ENCODE assay signal across 8 cellular contexts in genomic region chr1:113978863-113979702, GRCh38. TPM values are rescaled to one million over a fixed set of nuclear protein-coding genes. Genes with fewer than 3 reads are reported as not detected.
DNase-seq lines count a peak whose midpoint lies in the region; ATAC-seq and TF ChIP-seq lines count a peak whose summit lies in the region.

Gene OLFML3, plus strand, starts transcription at chr1:113979474. Its CDS starts 43 bp downstream, at chr1:113979517.

- POLR2A ChIA-PET in activated CD4-positive, alpha-beta memory T cell treated with anti-CD3 and anti-CD28 coated beads, Interleukin-2, amount 10 ng/mL, durations not matched to agents 7 days and 5 days (lab: Charles Lee) = interaction anchor here (0.7 to 0.8 kb wide), 2 partner anchors 49 to 255 kb away, joined by 3 read pairs; no protein-coding TSS in a partner anchor

- ATAC-seq in HG02798 (IDR thresholded peaks at IDR 0.05; ENCODE audit: poor library complexity, unreplicated experiment) (peak; percentile 54), HG02759 (IDR thresholded peaks at IDR 0.05; ENCODE audit: unreplicated experiment) (no peak)
- peak; percentile 36 for ATAC-seq in stimulated activated effector memory CD8-positive, alpha-beta T cell treated with anti-CD3 and anti-CD28 coated beads, Interleukin-12 subunit alpha, Interleukin-12 subunit beta, amount 100 ng/mL, for 72 hours

- in situ Hi-C loops in Caki2 (cut with HindIII; ENCODE audit: low pct_unique_long_range_greater_than_20kb, low sequenced_read_pairs) = no loop called here

- H3K36me3 Mint-ChIP-seq in activated CD4-positive, alpha-beta memory T cell treated with anti-CD3 and anti-CD28 coated beads, Interleukin-2, amount 10 ng/mL, durations not matched to agents 7 days and 5 days (ENCODE audit: low read depth) = peaks cover 10% of the 10 kb centered on the region
- peaks cover 48% of the 10 kb centered on the region for H3K36me3 Mint-ChIP-seq in stimulated activated effector memory CD8-positive, alpha-beta T cell treated with anti-CD3 and anti-CD28 coated beads, Interleukin-12 subunit alpha, Interleukin-12 subunit beta, amount 100 ng/mL, for 72 hours

- CTCF ChIA-PET in activated CD4-positive, alpha-beta memory T cell treated with anti-CD3 and anti-CD28 coated beads, Interleukin-2, amount 10 ng/mL, durations not matched to agents 7 days and 5 days (lab: Charles Lee) = interaction anchor here (0.6 to 4.5 kb wide), 14 partner anchors 9 to 737 kb away, joined by 3 to 35 read pairs (median 4); no protein-coding TSS in a partner anchor

- no peak for TF ChIP-seq POLR2A in erythroblast (IDR thresholded peaks at IDR 0.05; ENCODE audit: low read length)

- no peaks in the 10 kb centered on the region for H3K27me3 Mint-ChIP-seq in activated CD4-positive, alpha-beta memory T cell treated with anti-CD3 and anti-CD28 coated beads, Interleukin-2, amount 10 ng/mL, durations not matched to agents 7 days and 5 days

- H3K4me1 Mint-ChIP-seq in activated CD4-positive, alpha-beta memory T cell treated with anti-CD3 and anti-CD28 coated beads, Interleukin-2, amount 10 ng/mL, durations not matched to agents 7 days and 5 days = peaks cover 42% of the 10 kb centered on the region
- peaks cover 51% of the 10 kb centered on the region for H3K4me1 Mint-ChIP-seq in stimulated activated effector memory CD8-positive, alpha-beta T cell treated with anti-CD3 and anti-CD28 coated beads, Interleukin-12 subunit alpha, Interleukin-12 subunit beta, amount 100 ng/mL, for 72 hours

- peak; percentile 42 for DNase-seq in Caki2 (ENCODE audit: low read depth)
- DNase-seq in NCI-H460 (ENCODE audit: extremely low read depth, low read depth) = peak; percentile 69
- peak; percentile 62 for DNase-seq in activated CD4-positive, alpha-beta memory T cell treated with anti-CD3 and anti-CD28 coated beads, Interleukin-2, amount 10 ng/mL, durations not matched to agents 7 days and 5 days
- DNase-seq in erythroblast (lab: John Stamatoyannopoulos, UW) = peak; percentile 74 to 81
- DNase-seq in middle frontal gyrus (ENCODE audit: extremely low spot score, low spot score) = peak; percentile 79
- DNase-seq in stimulated activated effector memory CD8-positive, alpha-beta T cell treated with anti-CD3 and anti-CD28 coated beads, Interleukin-12 subunit alpha, Interleukin-12 subunit beta, amount 100 ng/mL, for 72 hours (ENCODE audit: low spot score in 2 of 2) = peak; percentile 20 to 60

- no peaks in the 10 kb centered on the region for H3K9me3 Mint-ChIP-seq in activated CD4-positive, alpha-beta memory T cell treated with anti-CD3 and anti-CD28 coated beads, Interleukin-2, amount 10 ng/mL, durations not matched to agents 7 days and 5 days
- no peaks in the 10 kb centered on the region for H3K9me3 Mint-ChIP-seq in stimulated activated effector memory CD8-positive, alpha-beta T cell treated with anti-CD3 and anti-CD28 coated beads, Interleukin-12 subunit alpha, Interleukin-12 subunit beta, amount 100 ng/mL, for 72 hours

- no peak within 1 kb of the TSS for H3K4me3 Mint-ChIP-seq in activated CD4-positive, alpha-beta memory T cell treated with anti-CD3 and anti-CD28 coated beads, Interleukin-2, amount 10 ng/mL, durations not matched to agents 7 days and 5 days
- H3K4me3 Mint-ChIP-seq in stimulated activated effector memory CD8-positive, alpha-beta T cell treated with anti-CD3 and anti-CD28 coated beads, Interleukin-12 subunit alpha, Interleukin-12 subunit beta, amount 100 ng/mL, for 72 hours = no peak within 1 kb of the TSS

- peak within 1 kb of the TSS; percentile 9 for H3K27ac Mint-ChIP-seq in activated CD4-positive, alpha-beta memory T cell treated with anti-CD3 and anti-CD28 coated beads, Interleukin-2, amount 10 ng/mL, durations not matched to agents 7 days and 5 days
- H3K27ac Mint-ChIP-seq in stimulated activated effector memory CD8-positive, alpha-beta T cell treated with anti-CD3 and anti-CD28 coated beads, Interleukin-12 subunit alpha, Interleukin-12 subunit beta, amount 100 ng/mL, for 72 hours = peak within 1 kb of the TSS; percentile 65

RNA-seq across cellular contexts. Expression of gene OLFML3, which starts in this region (rescaled TPM):
- total RNA-seq in Caki2 (2014; rRNA removed; shearing (Covaris generic); ENCODE audit: low replicate concordance) = not detected in 2 replicates
- 0.40 and 0.45 TPM in 2 replicates for total RNA-seq in NCI-H460 (2014; rRNA removed; shearing (Covaris generic))
- polyA plus RNA-seq in NCI-H460 (2014; cell fraction: nucleus; rRNA removed) = 1.7 and 2.4 TPM in 2 replicates
- total RNA-seq in activated CD4-positive, alpha-beta memory T cell treated with anti-CD3 and anti-CD28 coated beads, Interleukin-2, amount 10 ng/mL, durations not matched to agents 7 days and 5 days = under 1 TPM; 0.20 to 0.45 TPM

Comparison
In these comparisons a context has a peak if more than half of its experiments do, and no peak if none do; other contexts are left out.
1. Peak in DNase-seq in Caki2; RNA of the gene not detected or under 1 TPM.
2. Peak in DNase-seq in activated CD4-positive, alpha-beta memory T cell treated with anti-CD3 and anti-CD28 coated beads, Interleukin-2, amount 10 ng/mL, durations not matched to agents 7 days and 5 days; RNA of the gene not detected or under 1 TPM.